ENCODE assay signal across 1 cellular context in the genomic region with DNA sequence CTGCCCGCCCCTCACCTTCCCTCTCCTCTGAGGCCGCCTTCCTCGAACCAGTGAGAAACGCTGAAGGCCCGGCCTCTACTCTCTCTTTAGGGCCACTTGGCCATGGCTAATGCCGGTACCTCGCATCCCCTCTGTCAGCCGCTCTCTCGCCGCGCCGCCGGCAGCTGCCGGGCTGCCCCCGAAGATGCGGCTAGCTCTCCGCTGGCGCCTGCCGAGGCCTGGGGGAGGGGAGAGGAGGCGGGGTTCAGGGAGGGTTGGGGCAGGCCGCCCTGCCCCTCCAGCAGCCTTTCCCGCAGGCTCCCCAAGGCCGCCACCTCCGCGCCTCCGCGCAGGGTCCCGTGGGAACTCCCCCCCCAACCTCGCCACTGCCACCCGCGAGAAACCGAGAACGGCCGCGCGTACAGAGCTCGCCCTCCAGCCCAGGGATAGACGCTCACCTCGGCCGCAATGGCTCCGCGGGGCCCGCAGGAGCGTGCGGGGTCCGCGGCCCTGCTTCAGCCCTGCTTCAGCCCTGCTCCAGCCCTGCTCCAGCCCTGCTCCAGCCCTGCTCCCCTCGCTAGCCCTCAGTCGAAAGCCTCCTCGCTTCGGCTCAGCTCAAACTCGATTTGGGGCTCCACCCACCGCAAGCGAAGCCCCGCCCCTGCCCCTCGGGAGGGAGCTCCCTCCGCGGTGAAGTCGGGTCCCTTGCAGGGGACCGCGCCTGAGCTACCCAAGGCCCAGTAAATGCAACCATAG.
TF ChIP-seq lines count a peak whose summit lies in the region.

A gene with protein sequence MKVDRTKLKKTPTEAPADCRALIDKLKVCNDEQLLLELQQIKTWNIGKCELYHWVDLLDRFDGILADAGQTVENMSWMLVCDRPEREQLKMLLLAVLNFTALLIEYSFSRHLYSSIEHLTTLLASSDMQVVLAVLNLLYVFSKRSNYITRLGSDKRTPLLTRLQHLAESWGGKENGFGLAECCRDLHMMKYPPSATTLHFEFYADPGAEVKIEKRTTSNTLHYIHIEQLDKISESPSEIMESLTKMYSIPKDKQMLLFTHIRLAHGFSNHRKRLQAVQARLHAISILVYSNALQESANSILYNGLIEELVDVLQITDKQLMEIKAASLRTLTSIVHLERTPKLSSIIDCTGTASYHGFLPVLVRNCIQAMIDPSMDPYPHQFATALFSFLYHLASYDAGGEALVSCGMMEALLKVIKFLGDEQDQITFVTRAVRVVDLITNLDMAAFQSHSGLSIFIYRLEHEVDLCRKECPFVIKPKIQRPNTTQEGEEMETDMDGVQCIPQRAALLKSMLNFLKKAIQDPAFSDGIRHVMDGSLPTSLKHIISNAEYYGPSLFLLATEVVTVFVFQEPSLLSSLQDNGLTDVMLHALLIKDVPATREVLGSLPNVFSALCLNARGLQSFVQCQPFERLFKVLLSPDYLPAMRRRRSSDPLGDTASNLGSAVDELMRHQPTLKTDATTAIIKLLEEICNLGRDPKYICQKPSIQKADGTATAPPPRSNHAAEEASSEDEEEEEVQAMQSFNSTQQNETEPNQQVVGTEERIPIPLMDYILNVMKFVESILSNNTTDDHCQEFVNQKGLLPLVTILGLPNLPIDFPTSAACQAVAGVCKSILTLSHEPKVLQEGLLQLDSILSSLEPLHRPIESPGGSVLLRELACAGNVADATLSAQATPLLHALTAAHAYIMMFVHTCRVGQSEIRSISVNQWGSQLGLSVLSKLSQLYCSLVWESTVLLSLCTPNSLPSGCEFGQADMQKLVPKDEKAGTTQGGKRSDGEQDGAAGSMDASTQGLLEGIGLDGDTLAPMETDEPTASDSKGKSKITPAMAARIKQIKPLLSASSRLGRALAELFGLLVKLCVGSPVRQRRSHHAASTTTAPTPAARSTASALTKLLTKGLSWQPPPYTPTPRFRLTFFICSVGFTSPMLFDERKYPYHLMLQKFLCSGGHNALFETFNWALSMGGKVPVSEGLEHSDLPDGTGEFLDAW (N-terminal part only) (minus strand): TSS at position 569 of the 735 bp plus-strand sequence. CDS start 32,612 bp downstream, outside the sequence.

TF ChIP-seq in K562, 482 proteins besides CTCF, POLR2A, EP300 and RAD21 (continued from another document):
- TF ChIP-seq POLR2AphosphoS5 (IDR thresholded peaks at IDR 0.05; ENCODE audit: control insufficient read depth, insufficient read depth, low read depth, low read length) (peak; percentile 54; the same call in 1 of the 2 replicates), TFAP4 (CRISPR knock-in tag; IDR thresholded peaks at IDR 0.05; ENCODE audit: borderline replicate concordance) (peak; percentile 40; the same call in 1 of the 2 replicates), SIN3A (IDR thresholded peaks at IDR 0.05; ENCODE audit: borderline replicate concordance in 2 of 2, control insufficient read depth in 1 of 2, low read depth in 2 of 2, low read length in 2 of 2) (0 out of 4 replicates have a peak, but pooled peaks of 1 of the 2 experiments have one; percentile 56), CHD2 (IDR thresholded peaks at IDR 0.05; ENCODE audit: low read depth, low read length) (peak; percentile 27; the same call in 1 of the 2 replicates), CREB1 (IDR thresholded peaks at IDR 0.05) (peak; percentile 31; the same call in 1 of the 2 replicates), CREB1 (CRISPR knock-in tag; IDR thresholded peaks at IDR 0.05) (no peak), POLR2G (IDR thresholded peaks at IDR 0.05; ENCODE audit: low read depth, low read length) (peak; percentile 88), POLR2B (IDR thresholded peaks at IDR 0.05; ENCODE audit: low read depth, partially characterized antibody) (peak; percentile 32), SP1 (CRISPR knock-in tag; IDR thresholded peaks at IDR 0.05) (peak; percentile 55; the same call in 1 of the 2 replicates), CXXC5 (CRISPR knock-in tag; IDR thresholded peaks at IDR 0.05) (peak; percentile 45; the same call in 1 of the 2 replicates)
- TF ChIP-seq, protein P1, sequence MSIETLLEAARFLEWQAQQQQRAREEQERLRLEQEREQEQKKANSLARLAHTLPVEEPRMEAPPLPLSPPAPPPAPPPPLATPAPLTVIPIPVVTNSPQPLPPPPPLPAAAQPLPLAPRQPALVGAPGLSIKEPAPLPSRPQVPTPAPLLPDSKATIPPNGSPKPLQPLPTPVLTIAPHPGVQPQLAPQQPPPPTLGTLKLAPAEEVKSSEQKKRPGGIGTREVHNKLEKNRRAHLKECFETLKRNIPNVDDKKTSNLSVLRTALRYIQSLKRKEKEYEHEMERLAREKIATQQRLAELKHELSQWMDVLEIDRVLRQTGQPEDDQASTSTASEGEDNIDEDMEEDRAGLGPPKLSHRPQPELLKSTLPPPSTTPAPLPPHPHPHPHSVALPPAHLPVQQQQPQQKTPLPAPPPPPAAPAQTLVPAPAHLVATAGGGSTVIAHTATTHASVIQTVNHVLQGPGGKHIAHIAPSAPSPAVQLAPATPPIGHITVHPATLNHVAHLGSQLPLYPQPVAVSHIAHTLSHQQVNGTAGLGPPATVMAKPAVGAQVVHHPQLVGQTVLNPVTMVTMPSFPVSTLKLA (conservative IDR thresholded peaks at IDR 0.05): 0 out of 4 replicates have a peak, but pooled peaks have one; percentile 12 to 34
